Comparison of ENCODE assay signal across 20 cellular contexts in the genomic region with DNA sequence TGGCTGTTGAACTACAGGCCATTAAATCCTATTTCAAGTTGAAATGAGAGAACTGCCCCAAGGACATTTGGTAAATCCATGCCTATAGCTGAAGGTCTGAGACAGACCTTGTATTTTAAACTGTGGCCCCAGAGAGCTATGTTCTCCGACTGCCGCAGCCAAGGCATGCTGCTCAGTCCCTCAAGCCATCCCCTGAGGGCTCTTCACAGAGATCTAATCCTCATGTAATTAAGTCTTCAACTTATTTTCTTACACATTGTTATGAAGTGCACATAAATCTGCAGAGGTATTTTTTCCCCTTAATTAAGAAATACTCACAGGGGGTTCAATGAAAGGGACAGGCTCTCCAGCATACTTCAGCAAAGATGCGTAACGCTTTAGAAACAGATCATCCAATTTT. TPM values are rescaled to one million over a fixed set of nuclear protein-coding genes. Genes with fewer than 3 reads are reported as not detected.
DNase-seq lines count a peak whose midpoint lies in the region; ATAC-seq and TF ChIP-seq lines count a peak whose summit lies in the region.
"Had no signal": no experiment of that assay in that cellular context is flagged by ENCODE, and none has a peak within 500 bp of the region (broad histone marks: within the 10 kb centered on the region; RNA-seq: fewer than 3 reads in every experiment).

No MANE protein-coding gene starts in this region.

- no peaks in the 10 kb centered on the region for H3K27me3 Mint-ChIP-seq in activated T-cell treated with anti-CD3 and anti-CD28 coated beads, Interleukin-2, amount 50 U/mL, for 24 hours
- H3K27me3 Mint-ChIP-seq: CD4-positive, alpha-beta memory T cell had no signal

- H3K27me3 ChIP-seq in HAP-1 (ENCODE audit: low read depth) (no peaks in the 10 kb centered on the region), SJCRH30 (no peaks in the 10 kb centered on the region), upper lobe of right lung (no peaks in the 10 kb centered on the region)

- DNase-seq in activated T-cell treated with anti-CD3 and anti-CD28 coated beads, Interleukin-2, amount 50 U/mL, for 24 hours = no peak
- DNase-seq in activated T-cell treated with anti-CD3 and anti-CD28 coated beads for 4 hours (no peak), D341Med (ENCODE audit: low spot score) (peak; percentile 63), HAP-1 (ENCODE audit: low spot score in 2 of 2) (peak; percentile 83 to 90), SJCRH30 (peak in 1 of 2 experiments; percentile 62), middle frontal gyrus (ENCODE audit: extremely low spot score, low spot score) (no peak), upper lobe of right lung (no peak)
- no peak for DNase-seq in stimulated activated CD4-positive, alpha-beta T cell treated with anti-CD3 and anti-CD28 coated beads, Interleukin-4, amount 100 ng/mL, for 1 hour
- DNase-seq: C1 segment of cervical spinal cord; Calu3; CD4-positive, alpha-beta memory T cell; COR-L47; DMS153; DND-41; GM23248; H7 had no signal

- H3K4me1 Mint-ChIP-seq in activated T-cell treated with anti-CD3 and anti-CD28 coated beads, Interleukin-2, amount 50 U/mL, for 24 hours (ENCODE audit: low read depth) = peaks cover 15% of the 10 kb centered on the region
- H3K4me1 Mint-ChIP-seq: CD4-positive, alpha-beta memory T cell had no signal

- no peak for ATAC-seq in upper lobe of right lung
- ATAC-seq: HCT116 had no signal

- in situ Hi-C loops in HAP-1 (cut with MboI; ENCODE audit: low sequenced_read_pairs) = no loop called here

- intact Hi-C loops in upper lobe of right lung (cut with DNase I) = no loop called here

- peaks cover 70% of the 10 kb centered on the region for H3K36me3 ChIP-seq in HAP-1 (replicated peaks)
- peaks cover 85% of the 10 kb centered on the region for H3K36me3 ChIP-seq in SJCRH30
- H3K36me3 ChIP-seq in upper lobe of right lung = peaks cover 57% of the 10 kb centered on the region

- no peak for TF ChIP-seq CTCF in upper lobe of right lung (IDR thresholded peaks at IDR 0.05)

- H3K4me1 ChIP-seq in HAP-1 (peaks cover 31% of the 10 kb centered on the region), SJCRH30 (peaks cover 21% of the 10 kb centered on the region), upper lobe of right lung (no peaks in the 10 kb centered on the region)

- no peaks in the 10 kb centered on the region for H3K9me3 ChIP-seq in HAP-1
- no peaks in the 10 kb centered on the region for H3K9me3 ChIP-seq in SJCRH30 (replicated peaks)
- H3K9me3 ChIP-seq in upper lobe of right lung = no peaks in the 10 kb centered on the region

- H3K36me3 Mint-ChIP-seq in activated T-cell treated with anti-CD3 and anti-CD28 coated beads, Interleukin-2, amount 50 U/mL, for 24 hours (ENCODE audit: low read depth) = peaks cover 92% of the 10 kb centered on the region

- H3K4me3 ChIP-seq in HAP-1 = no peak overlapping the region
- H3K4me3 ChIP-seq in SJCRH30 = no peak overlapping the region
- H3K4me3 ChIP-seq in upper lobe of right lung = no peak overlapping the region
- H3K4me3 ChIP-seq: GM23248 had no signal

- peak overlapping the region; percentile 69 for H3K27ac ChIP-seq in SJCRH30
- no peak overlapping the region for H3K27ac ChIP-seq in upper lobe of right lung
- H3K27ac ChIP-seq: GM23248 had no signal

- H3K27ac Mint-ChIP-seq in activated T-cell treated with anti-CD3 and anti-CD28 coated beads, Interleukin-2, amount 50 U/mL, for 24 hours = peak overlapping the region; percentile 2
- H3K27ac Mint-ChIP-seq: CD4-positive, alpha-beta memory T cell had no signal

- H3K9me3 Mint-ChIP-seq in activated T-cell treated with anti-CD3 and anti-CD28 coated beads, Interleukin-2, amount 50 U/mL, for 24 hours = no peaks in the 10 kb centered on the region

- no peak overlapping the region for H3K4me3 Mint-ChIP-seq in activated T-cell treated with anti-CD3 and anti-CD28 coated beads, Interleukin-2, amount 50 U/mL, for 24 hours
- H3K4me3 Mint-ChIP-seq: CD4-positive, alpha-beta memory T cell had no signal

RNA-seq across cellular contexts. Expression of a gene that starts 50.6 kb away (rescaled TPM):
- 0.04 TPM in 1 of 2 replicates, not detected in the other for total RNA-seq in SJCRH30 (2014; rRNA removed; shearing (Covaris generic))
- total RNA-seq in upper lobe of right lung = not detected
- total RNA-seq: A172; A673; CD4-positive, alpha-beta memory T cell; GM23248; H1; H7 had no signal

RNA-seq across cellular contexts. Expression of a gene that starts 50.8 kb away (rescaled TPM):
- total RNA-seq in SJCRH30 (2014; rRNA removed; shearing (Covaris generic)) = not detected in 2 replicates
- not detected for total RNA-seq in upper lobe of right lung
- total RNA-seq: A172; A673; CD4-positive, alpha-beta memory T cell; GM23248; H1; H7 had no signal

Comparison
In these comparisons a context has a peak if more than half of its experiments do, and no peak if none do; other contexts are left out.
1. DNase-seq: peak in D341Med (single experiment) and HAP-1 (2 of 2); none in activated T-cell treated with anti-CD3 and anti-CD28 coated beads, Interleukin-2, amount 50 U/mL, for 24 hours (single experiment), activated T-cell treated with anti-CD3 and anti-CD28 coated beads for 4 hours (single experiment), stimulated activated CD4-positive, alpha-beta T cell treated with anti-CD3 and anti-CD28 coated beads, Interleukin-4, amount 100 ng/mL, for 1 hour (single experiment), middle frontal gyrus (single experiment) and upper lobe of right lung (single experiment).